8 cellular contexts compared by ENCODE assay signal in genomic region chr5:180860887-180861822, GRCh38. TPM values are rescaled to one million over a fixed set of nuclear protein-coding genes. Genes with fewer than 3 reads are reported as not detected.
A peak's percentile ranks its signal among the peaks of the same experiment; 100 is the strongest.
DNase-seq lines count a peak whose midpoint lies in the region; ATAC-seq and TF ChIP-seq lines count a peak whose summit lies in the region.

ZFP62 (minus strand) TSS chr5:180861276; CDS start chr5:180861219, 57 bp downstream.

- WGBS in lower leg skin, 2 donors, result 0% methylated on average over 42 to 62 of the region's 84 CpGs

- DNase-seq in CD1c-positive myeloid dendritic cell (ENCODE audit: extremely low spot score) (peak; percentile 94), NCI-H748 treated with DMSO at 0.1 percent for 48 hours (lab: John Stamatoyannopoulos, UW) (peak; percentile 86), dermis microvascular lymphatic vessel endothelial cell (ENCODE audit: low read depth in 2 of 2) (peak; percentile 78 to 93), lower leg skin (ENCODE audit: low spot score in 2 of 2) (peak; percentile 78 to 96)
- DNase-seq in activated CD4-positive, alpha-beta T cell treated with anti-CD3 and anti-CD28 coated beads, Interleukin-2, amount 50 U/mL, for 48 hours, result peak; percentile 85 to 86
- peak; percentile 78 to 85 for DNase-seq in stimulated activated CD4-positive, alpha-beta T cell treated with anti-CD3 and anti-CD28 coated beads, Interleukin-4, amount 100 ng/mL, for 4 hours

- TF ChIP-seq CTCF in lower leg skin (IDR thresholded peaks at IDR 0.05), result no peak

- intact Hi-C loops in lower leg skin (cut with DNase I; ENCODE audit: low total_unique reads), result loop anchor here (10.0 kb wide), 1 partner anchor 294 kb away; no protein-coding TSS in a partner anchor

- peak; percentile 93 for ATAC-seq in GM19397 (IDR thresholded peaks at IDR 0.05; ENCODE audit: unreplicated experiment)
- peak; percentile 84 for ATAC-seq in HG03565 (IDR thresholded peaks at IDR 0.05; ENCODE audit: unreplicated experiment)

- no peak for TF ChIP-seq POLR2A in lower leg skin (IDR thresholded peaks at IDR 0.05)

- H3K4me3 ChIP-seq in lower leg skin (ENCODE audit: low read depth, poor library complexity, severe bottlenecking), result peak within 1 kb of the TSS; percentile 93

RNA-seq across cellular contexts. Expression of gene ZFP62, which starts in this region (rescaled TPM):
- total RNA-seq in dermis microvascular lymphatic vessel endothelial cell, result 12.4 and 12.7 TPM in 2 replicates
- total RNA-seq in lower leg skin, result 10 to 100 TPM; 14.5 to 35.8 (median 31.1) TPM

Comparison
In these comparisons a context has a peak if more than half of its experiments do, and no peak if none do; other contexts are left out.
1. Peak in every context shown above with its lines: DNase-seq, ATAC-seq and H3K4me3 ChIP-seq.